Comparison of ENCODE assay signal across 16 cellular contexts in genomic region chr20:57169162-57169561, GRCh38.
"Had no signal": no experiment of that assay in that cellular context is flagged by ENCODE, and none has a peak within 500 bp of the region (broad histone marks: within the 10 kb centered on the region; RNA-seq: fewer than 3 reads in every experiment).

No MANE protein-coding gene starts in this region.

- H3K27me3 ChIP-seq: brain microvascular endothelial cell, tibial nerve, uterus had no signal

- DNase-seq: activated CD4-positive, alpha-beta memory T cell treated with anti-CD3 and anti-CD28 coated beads, Interleukin-2, amount 10 ng/mL, durations not matched to agents 7 days and 5 days; activated CD4-positive, alpha-beta T cell treated with anti-CD3 and anti-CD28 coated beads, Interleukin-2, amount 10 ng/mL, durations not matched to agents 24 days and 14 days; activated gamma-delta T cell; brain microvascular endothelial cell; central memory CD4-positive, alpha-beta T cell; effector memory CD4-positive, alpha-beta T cell; foreskin keratinocyte; kidney glomerular epithelial cell; occipital lobe; stimulated activated CD4-positive, alpha-beta T cell treated with anti-CD3 and anti-CD28 coated beads, Interleukin-1b, Interleukin-23, amount 100 ng/mL, for 48 hours; stimulated activated naive CD8-positive, alpha-beta T cell treated with anti-CD3 and anti-CD28 coated beads, Interleukin-15, amount 100 ng/mL, for 72 hours; uterus had no signal

- H3K36me3 ChIP-seq: brain microvascular endothelial cell, uterus had no signal

- ATAC-seq: activated CD4-positive, CD25-positive, alpha-beta regulatory T cell treated with anti-CD3 and anti-CD28 coated beads, Interleukin-2, amount 50 U/mL, for 24 hours; activated naive CD4-positive, alpha-beta T cell treated with anti-CD3 and anti-CD28 coated beads, Interleukin-2, amount 50 U/mL, for 72 hours; foreskin keratinocyte; stimulated activated naive CD8-positive, alpha-beta T cell treated with anti-CD3 and anti-CD28 coated beads, Interleukin-15, amount 100 ng/mL, for 72 hours had no signal

- H3K4me1 ChIP-seq: foreskin keratinocyte, uterus had no signal

- H3K9me3 ChIP-seq: uterus had no signal

- H3K27ac ChIP-seq: brain microvascular endothelial cell, foreskin keratinocyte, uterus, VCaP had no signal

- H3K4me3 ChIP-seq: tibial nerve, uterus had no signal
